13 cellular contexts compared by ENCODE assay signal in genomic region chr22:38327805-38328204, GRCh38. TPM values are rescaled to one million over a fixed set of nuclear protein-coding genes. Genes with fewer than 3 reads are reported as not detected.
DNase-seq lines count a peak whose midpoint lies in the region; ATAC-seq, FAIRE-seq and TF ChIP-seq lines count a peak whose summit lies in the region.
"Had no signal": no experiment of that assay in that cellular context is flagged by ENCODE, and none has a peak within 500 bp of the region (broad histone marks: within the 10 kb centered on the region; RNA-seq: fewer than 3 reads in every experiment).

No MANE protein-coding gene starts in this region.

- H3K9me2 ChIP-seq in MM.1S (replicated peaks; ENCODE audit: insufficient read depth, low read length): no peaks in the 10 kb centered on the region

- H3K27ac ChIP-seq in dorsolateral prefrontal cortex (peak overlapping the region in 21 of 59 donors; percentile 7 to 72 (median 36)), MM.1S (ENCODE audit: low read length) (no peak overlapping the region)
- H3K27ac ChIP-seq: uterus had no signal

- TF ChIP-seq CTCF in dorsolateral prefrontal cortex (IDR thresholded peaks at IDR 0.05 in 54 of 56, conservative IDR thresholded peaks at IDR 0.05 in 2 of 56; ENCODE audit: low read depth in 1 of 56, partially characterized antibody in 56 of 56) (no peak), osteocyte (IDR thresholded peaks at IDR 0.05) (no peak), omental fat pad (IDR thresholded peaks at IDR 0.05) (no peak), MM.1S (IDR thresholded peaks at IDR 0.05; ENCODE audit: low read length) (no peak)

- ATAC-seq in omental fat pad (ENCODE audit: low FRiP score): no peak

- no peaks in the 10 kb centered on the region for H3K9me3 ChIP-seq in MM.1S (replicated peaks; ENCODE audit: insufficient read depth, low read length)
- H3K9me3 ChIP-seq: uterus had no signal

- H3K27me3 Mint-ChIP-seq in osteocyte (ENCODE audit: unreplicated experiment): no peaks in the 10 kb centered on the region

- H3K4me3 Mint-ChIP-seq in osteocyte (ENCODE audit: unreplicated experiment): peak overlapping the region; percentile 67
- H3K4me3 Mint-ChIP-seq: IgD-negative memory B cell, neural crest cell had no signal

- DNase-seq in ELR (ENCODE audit: low read depth) (peak; percentile 86), RCC 7860 (ENCODE audit: low spot score) (peak; percentile 48), dorsolateral prefrontal cortex (peak in 2 of 10 donors; percentile 35 to 44), osteocyte (ENCODE audit: extremely low spot score, unreplicated experiment) (no peak), omental fat pad (ENCODE audit: low spot score) (no peak), NCI-H446 treated with DMSO at 0.1 percent for 48 hours (lab: John Stamatoyannopoulos, UW) (no peak), MM.1S (no peak), islet precursor cell (no peak)
- DNase-seq: GF-D8, NCI-H526, uterus had no signal

- H3K9me3 Mint-ChIP-seq in osteocyte (ENCODE audit: unreplicated experiment): no peaks in the 10 kb centered on the region
- H3K9me3 Mint-ChIP-seq: IgD-negative memory B cell, neural crest cell had no signal

- H3K79me2 ChIP-seq in MM.1S (ENCODE audit: low read length): no peaks in the 10 kb centered on the region

- H3K9ac ChIP-seq in MM.1S (ENCODE audit: low read length): no peak overlapping the region

- H3K4me3 ChIP-seq in dorsolateral prefrontal cortex (peak overlapping the region in 39 of 59 donors; percentile 3 to 47 (median 26)), MM.1S (ENCODE audit: low read length) (no peak overlapping the region)
- H3K4me3 ChIP-seq: uterus had no signal

- no peak overlapping the region for H2AFZ ChIP-seq in MM.1S (ENCODE audit: low read length)

- no peaks in the 10 kb centered on the region for H4K20me1 ChIP-seq in MM.1S (ENCODE audit: insufficient read depth, low read length)

- FAIRE-seq in RCC 7860 (lab: Jason Lieb, UNC): no peak

- no peaks in the 10 kb centered on the region for H3K36me3 Mint-ChIP-seq in osteocyte (ENCODE audit: unreplicated experiment)

- H3K36me3 ChIP-seq in MM.1S (replicated peaks; ENCODE audit: insufficient read depth, low read length): no peaks in the 10 kb centered on the region
- H3K36me3 ChIP-seq: uterus had no signal

- H3K4me1 ChIP-seq in MM.1S (ENCODE audit: low read length): no peaks in the 10 kb centered on the region
- H3K4me1 ChIP-seq: uterus had no signal

- intact Hi-C loops in dorsolateral prefrontal cortex (cut with DNase I): no loop called here

- H3K27ac Mint-ChIP-seq in osteocyte (ENCODE audit: unreplicated experiment): peak overlapping the region; percentile 96
- H3K27ac Mint-ChIP-seq: IgD-negative memory B cell had no signal

- no peaks in the 10 kb centered on the region for H3K27me3 ChIP-seq in dorsolateral prefrontal cortex
- no peaks in the 10 kb centered on the region for H3K27me3 ChIP-seq in MM.1S (replicated peaks; ENCODE audit: insufficient read depth, low read length)
- H3K27me3 ChIP-seq: uterus had no signal

- no peak overlapping the region for H3K4me2 ChIP-seq in MM.1S (ENCODE audit: low read depth, low read length)

- peaks cover 15% of the 10 kb centered on the region for H3K4me1 Mint-ChIP-seq in osteocyte (ENCODE audit: unreplicated experiment)
- H3K4me1 Mint-ChIP-seq: IgD-negative memory B cell, neural crest cell had no signal

- no peaks in the 10 kb centered on the region for H3F3A ChIP-seq in MM.1S (ENCODE audit: insufficient read depth, low read length)

RNA-seq across cellular contexts. Expression of gene CSNK1E, which starts 10.6 kb away (rescaled TPM):
- total RNA-seq in dorsolateral prefrontal cortex (100 to 1,000 TPM; 150 to 281 (median 197) TPM), osteocyte (175 and 176 TPM in 2 replicates), omental fat pad (100 to 1,000 TPM in 3 of 4 donors, 10 to 100 TPM in 1; 84.5 to 164 (median 112) TPM)

RNA-seq across cellular contexts. Expression of gene TMEM184B, which starts 55.0 kb away (rescaled TPM):
- total RNA-seq in dorsolateral prefrontal cortex: 100 to 1,000 TPM in 119 of 120 experiments, 10 to 100 TPM in 1; 99.7 to 274 (median 141) TPM
- total RNA-seq in osteocyte: 88.0 and 90.5 TPM in 2 replicates
- 10 to 100 TPM; 41.2 to 86.4 (median 48.6) TPM for total RNA-seq in omental fat pad

Comparison
In these comparisons a context has a peak if more than half of its experiments do, and no peak if none do; other contexts are left out.
1. DNase-seq: peak in ELR (single experiment) and RCC 7860 (single experiment); none in osteocyte (single experiment), omental fat pad (single experiment), NCI-H446 treated with DMSO at 0.1 percent for 48 hours (single experiment), MM.1S (single experiment) and islet precursor cell (single experiment).